In the genomic region with DNA sequence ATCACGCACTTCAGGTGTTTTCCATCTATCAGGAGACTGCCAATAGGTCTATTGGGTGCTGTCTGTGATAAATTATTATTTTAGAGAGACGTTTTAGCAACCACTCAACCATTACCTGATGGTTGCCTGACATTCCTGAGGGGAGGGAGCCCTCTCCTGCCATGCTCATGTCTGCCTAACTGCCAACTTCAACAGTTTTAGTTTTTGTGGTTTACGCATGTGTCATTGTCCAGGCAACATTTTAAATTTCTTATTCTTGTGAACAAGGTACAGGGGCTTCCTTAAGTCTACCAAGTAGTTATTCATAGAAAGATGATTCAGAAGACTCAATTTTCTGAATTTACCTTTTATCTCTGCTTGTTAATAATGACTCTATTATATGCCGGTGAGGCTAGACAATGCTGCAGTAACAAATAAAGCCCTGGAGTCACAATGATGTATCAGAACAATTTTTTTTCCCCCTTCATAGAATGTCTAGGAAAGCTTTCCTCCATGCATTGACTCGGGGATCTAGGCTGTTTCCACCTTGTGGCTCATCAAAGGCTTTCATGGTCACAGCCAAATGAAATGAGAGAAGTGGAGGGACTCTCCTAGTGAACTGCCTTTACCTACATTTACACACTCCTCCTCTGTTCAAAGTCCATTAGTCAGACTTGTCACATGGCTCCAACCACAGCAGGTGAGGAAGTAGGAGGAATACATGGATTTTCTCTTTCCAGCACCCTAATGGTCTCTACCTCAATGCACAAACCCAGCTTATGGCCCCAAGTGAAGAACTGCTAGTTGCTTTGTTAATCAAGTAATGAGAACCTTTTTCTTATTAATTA, we compare ENCODE assay signal across 16 cellular contexts.
"Had no signal": no experiment of that assay in that cellular context is flagged by ENCODE, and none has a peak within 500 bp of the region (broad histone marks: within the 10 kb centered on the region; RNA-seq: fewer than 3 reads in every experiment).

No MANE protein-coding gene starts in this region.

- H3K36me3 Mint-ChIP-seq: activated CD4-positive, alpha-beta memory T cell treated with anti-CD3 and anti-CD28 coated beads for 36 hours; stimulated activated effector memory CD8-positive, alpha-beta T cell treated with anti-CD3 and anti-CD28 coated beads, Interleukin-12 subunit alpha, Interleukin-12 subunit beta, amount 100 ng/mL, for 72 hours had no signal

- H3K27ac Mint-ChIP-seq: activated CD4-positive, alpha-beta memory T cell treated with anti-CD3 and anti-CD28 coated beads for 36 hours; activated T-cell treated with anti-CD3 and anti-CD28 coated beads, Interleukin-2, amount 50 U/mL, for 72 hours; stimulated activated effector memory CD8-positive, alpha-beta T cell treated with anti-CD3 and anti-CD28 coated beads, Interleukin-12 subunit alpha, Interleukin-12 subunit beta, amount 100 ng/mL, for 72 hours had no signal

- DNase-seq: activated CD4-positive, alpha-beta memory T cell treated with anti-CD3 and anti-CD28 coated beads for 36 hours; activated CD4-positive, alpha-beta T cell treated with anti-CD3 and anti-CD28 coated beads for 1 hour; activated T-cell treated with anti-CD3 and anti-CD28 coated beads, Interleukin-2, amount 50 U/mL, for 72 hours; aorta; dorsolateral prefrontal cortex; left lung; mesendoderm; right cardiac atrium; T1000 had no signal

- H3K4me1 Mint-ChIP-seq: stimulated activated effector memory CD8-positive, alpha-beta T cell treated with anti-CD3 and anti-CD28 coated beads, Interleukin-12 subunit alpha, Interleukin-12 subunit beta, amount 100 ng/mL, for 72 hours had no signal

- H3K27ac ChIP-seq: breast epithelium, dorsolateral prefrontal cortex, esophagus muscularis mucosa, left lung, parathyroid adenoma, thyroid gland, vagina had no signal

- H3K4me3 ChIP-seq: breast epithelium, dorsolateral prefrontal cortex, esophagus muscularis mucosa, left lung, thyroid gland, vagina had no signal

- H3K9me3 Mint-ChIP-seq: activated CD4-positive, alpha-beta memory T cell treated with anti-CD3 and anti-CD28 coated beads for 36 hours; stimulated activated effector memory CD8-positive, alpha-beta T cell treated with anti-CD3 and anti-CD28 coated beads, Interleukin-12 subunit alpha, Interleukin-12 subunit beta, amount 100 ng/mL, for 72 hours had no signal

- H3K4me3 Mint-ChIP-seq: activated CD4-positive, alpha-beta memory T cell treated with anti-CD3 and anti-CD28 coated beads for 36 hours; activated T-cell treated with anti-CD3 and anti-CD28 coated beads, Interleukin-2, amount 50 U/mL, for 72 hours; stimulated activated effector memory CD8-positive, alpha-beta T cell treated with anti-CD3 and anti-CD28 coated beads, Interleukin-12 subunit alpha, Interleukin-12 subunit beta, amount 100 ng/mL, for 72 hours had no signal

- H3K9ac ChIP-seq: parathyroid adenoma had no signal

- ATAC-seq: activated T-cell treated with anti-CD3 and anti-CD28 coated beads, Interleukin-2, amount 50 U/mL, for 72 hours; left lung; right cardiac atrium; stimulated activated effector memory CD8-positive, alpha-beta T cell treated with anti-CD3 and anti-CD28 coated beads, Interleukin-12 subunit alpha, Interleukin-12 subunit beta, amount 100 ng/mL, for 72 hours had no signal

- FAIRE-seq: endometrium had no signal

- H3K4me1 ChIP-seq: breast epithelium, esophagus muscularis mucosa, left lung, thyroid gland, vagina had no signal

- H3K27me3 Mint-ChIP-seq: activated CD4-positive, alpha-beta memory T cell treated with anti-CD3 and anti-CD28 coated beads for 36 hours had no signal

- H2AFZ ChIP-seq: parathyroid adenoma had no signal

- H3K79me2 ChIP-seq: parathyroid adenoma had no signal

- H3K9me3 ChIP-seq: left lung, thyroid gland, vagina had no signal

- H3K36me3 ChIP-seq: breast epithelium, esophagus muscularis mucosa, left lung, thyroid gland, vagina had no signal

- H3K27me3 ChIP-seq: breast epithelium, dorsolateral prefrontal cortex, esophagus muscularis mucosa, left lung, thyroid gland, vagina had no signal
